38 cellular contexts compared by ENCODE assay signal in genomic region chr10:84921701-84922100, GRCh38.
"Had no signal": no experiment of that assay in that cellular context is flagged by ENCODE, and none has a peak within 500 bp of the region (broad histone marks: within the 10 kb centered on the region; RNA-seq: fewer than 3 reads in every experiment).

No MANE protein-coding gene starts in this region.

- DNase-seq: activated effector memory CD4-positive, alpha-beta T cell treated with anti-CD3 and anti-CD28 coated beads, Interleukin-2, amount 50 U/mL, for 16 hours; activated effector memory CD4-positive, alpha-beta T cell treated with Interleukin-2 at 50 U/mL for 16 hours; activated gamma-delta T cell; activated gamma-delta T cell treated with Interleukin-2 at 50 U/mL for 16 hours; activated naive CD4-positive, alpha-beta T cell; activated naive CD4-positive, alpha-beta T cell treated with anti-CD3 and anti-CD28 coated beads for 36 hours; activated naive CD4-positive, alpha-beta T cell treated with anti-CD3 and anti-CD28 coated beads, Interleukin-2, amount 10 ng/mL, durations not matched to agents 7 days and 5 days; activated naive CD4-positive, alpha-beta T cell treated with anti-CD3 and anti-CD28 coated beads, Interleukin-2, amount 50 U/mL, for 16 hours; activated naive CD4-positive, alpha-beta T cell treated with Interleukin-2 at 50 U/mL for 16 hours; activated naive CD8-positive, alpha-beta T cell treated with anti-CD3 and anti-CD28 coated beads for 36 hours; activated naive CD8-positive, alpha-beta T cell treated with anti-CD3 and anti-CD28 coated beads, Interleukin-2, amount 10 ng/mL, durations not matched to agents 7 days and 5 days; activated naive CD8-positive, alpha-beta T cell treated with anti-CD3 and anti-CD28 coated beads, Interleukin-2, amount 50 U/mL, for 24 hours; activated T-cell treated with anti-CD3 and anti-CD28 coated beads, Interleukin-2, amount 50 U/mL, for 1 hour; activated T-cell treated with anti-CD3 and anti-CD28 coated beads, Interleukin-2, amount 50 U/mL, for 24 hours; activated T-cell treated with anti-CD3 and anti-CD28 coated beads, Interleukin-2, amount 50 U/mL, for 4 hours; activated T-cell treated with anti-CD3 and anti-CD28 coated beads, Interleukin-2, amount 50 U/mL, for 48 hours; activated T-cell treated with anti-CD3 and anti-CD28 coated beads, Interleukin-2, amount 50 U/mL, for 72 hours; adrenal gland; amniotic stem cell; amygdala; anterior cingulate cortex; aorta; body of pancreas; brain microvascular endothelial cell; caudate nucleus; central memory CD4-positive, alpha-beta T cell; cerebellar nuclear complex had no signal

- H3K27me3 ChIP-seq: adrenal gland, ascending aorta, body of pancreas, brain microvascular endothelial cell, breast epithelium, cardiac muscle cell had no signal

- ATAC-seq: activated naive CD4-positive, alpha-beta T cell treated with anti-CD3 and anti-CD28 coated beads, Interleukin-2, amount 50 U/mL, for 72 hours; activated naive CD8-positive, alpha-beta T cell treated with anti-CD3 and anti-CD28 coated beads, Interleukin-2, amount 50 U/mL, for 24 hours; activated T-cell treated with anti-CD3 and anti-CD28 coated beads, Interleukin-2, amount 50 U/mL, for 4 hours; activated T-cell treated with anti-CD3 and anti-CD28 coated beads, Interleukin-2, amount 50 U/mL, for 72 hours; activated T-helper 17 cell treated with anti-CD3 and anti-CD28 coated beads, Interleukin-2, amount 50 U/mL, for 72 hours; body of pancreas had no signal

- H3K4me1 Mint-ChIP-seq: activated naive CD4-positive, alpha-beta T cell treated with anti-CD3 and anti-CD28 coated beads, Interleukin-2, amount 10 ng/mL, durations not matched to agents 7 days and 5 days; activated naive CD4-positive, alpha-beta T cell treated with anti-CD3 and anti-CD28 coated beads, Interleukin-2, amount 50 U/mL, for 24 hours; activated naive CD8-positive, alpha-beta T cell treated with anti-CD3 and anti-CD28 coated beads for 36 hours; activated naive CD8-positive, alpha-beta T cell treated with anti-CD3 and anti-CD28 coated beads, Interleukin-2, amount 10 ng/mL, durations not matched to agents 7 days and 5 days; activated naive CD8-positive, alpha-beta T cell treated with anti-CD3 and anti-CD28 coated beads, Interleukin-2, amount 50 U/mL, for 24 hours; activated T-helper 17 cell treated with anti-CD3 and anti-CD28 coated beads, Interleukin-2, amount 50 U/mL, for 72 hours; brain; central memory CD8-positive, alpha-beta T cell had no signal

- H3K27me3 Mint-ChIP-seq: activated naive CD4-positive, alpha-beta T cell treated with anti-CD3 and anti-CD28 coated beads, Interleukin-2, amount 10 ng/mL, durations not matched to agents 7 days and 5 days; activated naive CD4-positive, alpha-beta T cell treated with anti-CD3 and anti-CD28 coated beads, Interleukin-2, amount 50 U/mL, for 24 hours; activated naive CD8-positive, alpha-beta T cell; activated naive CD8-positive, alpha-beta T cell treated with anti-CD3 and anti-CD28 coated beads for 36 hours; activated naive CD8-positive, alpha-beta T cell treated with anti-CD3 and anti-CD28 coated beads, Interleukin-2, amount 10 ng/mL, durations not matched to agents 7 days and 5 days; activated naive CD8-positive, alpha-beta T cell treated with anti-CD3 and anti-CD28 coated beads, Interleukin-2, amount 50 U/mL, for 24 hours; activated T-cell treated with anti-CD3 and anti-CD28 coated beads, Interleukin-2, amount 50 U/mL, for 24 hours; brain; central memory CD8-positive, alpha-beta T cell had no signal

- H3K4me1 ChIP-seq: adrenal gland, ascending aorta, body of pancreas, breast epithelium had no signal

- H3K4me3 Mint-ChIP-seq: activated naive CD4-positive, alpha-beta T cell treated with anti-CD3 and anti-CD28 coated beads for 36 hours; activated naive CD4-positive, alpha-beta T cell treated with anti-CD3 and anti-CD28 coated beads, Interleukin-2, amount 10 ng/mL, durations not matched to agents 7 days and 5 days; activated naive CD4-positive, alpha-beta T cell treated with anti-CD3 and anti-CD28 coated beads, Interleukin-2, amount 50 U/mL, for 24 hours; activated naive CD8-positive, alpha-beta T cell; activated naive CD8-positive, alpha-beta T cell treated with anti-CD3 and anti-CD28 coated beads for 36 hours; activated naive CD8-positive, alpha-beta T cell treated with anti-CD3 and anti-CD28 coated beads, Interleukin-2, amount 10 ng/mL, durations not matched to agents 7 days and 5 days; activated naive CD8-positive, alpha-beta T cell treated with anti-CD3 and anti-CD28 coated beads, Interleukin-2, amount 50 U/mL, for 24 hours; activated T-cell treated with anti-CD3 and anti-CD28 coated beads, Interleukin-2, amount 50 U/mL, for 24 hours; activated T-cell treated with anti-CD3 and anti-CD28 coated beads, Interleukin-2, amount 50 U/mL, for 4 hours; activated T-cell treated with anti-CD3 and anti-CD28 coated beads, Interleukin-2, amount 50 U/mL, for 72 hours; activated T-helper 1 cell treated with anti-CD3 and anti-CD28 coated beads, Interleukin-12 subunit alpha, Interleukin-12 subunit beta, Interleukin-2, Interleukin-4 antibody, amounts not matched to agents 30 ng/mL and 10 ng/mL and 1 ng/mL, durations not matched to agents 14 hours and 24 hours and 36 hours; activated T-helper 17 cell treated with anti-CD3 and anti-CD28 coated beads, Interleukin-2, amount 50 U/mL, for 72 hours; brain; central memory CD8-positive, alpha-beta T cell had no signal

- H3K9me3 ChIP-seq: adrenal gland, ascending aorta, body of pancreas had no signal

- H3K36me3 ChIP-seq: adrenal gland, ascending aorta, brain microvascular endothelial cell, breast epithelium, cardiac muscle cell had no signal

- H3K27ac ChIP-seq: adrenal gland, ascending aorta, body of pancreas, brain microvascular endothelial cell, breast epithelium, cardiac muscle cell had no signal

- H3K36me3 Mint-ChIP-seq: activated naive CD4-positive, alpha-beta T cell treated with anti-CD3 and anti-CD28 coated beads, Interleukin-2, amount 10 ng/mL, durations not matched to agents 7 days and 5 days; activated naive CD4-positive, alpha-beta T cell treated with anti-CD3 and anti-CD28 coated beads, Interleukin-2, amount 50 U/mL, for 24 hours; activated naive CD4-positive, alpha-beta T cell treated with anti-CD3 and anti-CD28 coated beads, Interleukin-2, amount 50 U/mL, for 72 hours; activated naive CD8-positive, alpha-beta T cell; activated naive CD8-positive, alpha-beta T cell treated with anti-CD3 and anti-CD28 coated beads for 36 hours; activated naive CD8-positive, alpha-beta T cell treated with anti-CD3 and anti-CD28 coated beads, Interleukin-2, amount 10 ng/mL, durations not matched to agents 7 days and 5 days; brain had no signal

- H3K4me3 ChIP-seq: adrenal gland, ascending aorta, body of pancreas, breast epithelium, cardiac muscle cell had no signal

- H3K27ac Mint-ChIP-seq: activated naive CD4-positive, alpha-beta T cell treated with anti-CD3 and anti-CD28 coated beads for 36 hours; activated naive CD4-positive, alpha-beta T cell treated with anti-CD3 and anti-CD28 coated beads, Interleukin-2, amount 10 ng/mL, durations not matched to agents 7 days and 5 days; activated naive CD4-positive, alpha-beta T cell treated with anti-CD3 and anti-CD28 coated beads, Interleukin-2, amount 50 U/mL, for 24 hours; activated naive CD4-positive, alpha-beta T cell treated with anti-CD3 and anti-CD28 coated beads, Interleukin-2, amount 50 U/mL, for 72 hours; activated naive CD8-positive, alpha-beta T cell; activated naive CD8-positive, alpha-beta T cell treated with anti-CD3 and anti-CD28 coated beads for 36 hours; activated naive CD8-positive, alpha-beta T cell treated with anti-CD3 and anti-CD28 coated beads, Interleukin-2, amount 10 ng/mL, durations not matched to agents 7 days and 5 days; activated naive CD8-positive, alpha-beta T cell treated with anti-CD3 and anti-CD28 coated beads, Interleukin-2, amount 50 U/mL, for 24 hours; activated T-cell treated with anti-CD3 and anti-CD28 coated beads, Interleukin-2, amount 50 U/mL, for 24 hours; activated T-cell treated with anti-CD3 and anti-CD28 coated beads, Interleukin-2, amount 50 U/mL, for 72 hours; activated T-helper 1 cell treated with anti-CD3 and anti-CD28 coated beads, Interleukin-12 subunit alpha, Interleukin-12 subunit beta, Interleukin-2, Interleukin-4 antibody, amounts not matched to agents 30 ng/mL and 10 ng/mL and 1 ng/mL, durations not matched to agents 14 hours and 24 hours and 36 hours; activated T-helper 17 cell treated with anti-CD3 and anti-CD28 coated beads, Interleukin-2, amount 50 U/mL, for 72 hours; activated T-helper 2 cell treated with anti-CD3 and anti-CD28 coated beads, Interferon-gamma antibody, Interleukin-2, Interleukin-4, amounts not matched to agents 10 μg/mL and 5 μg/mL and 100 μg/mL, durations not matched to agents 14 hours and 24 hours and 36 hours; brain had no signal

- H3K9me3 Mint-ChIP-seq: activated naive CD8-positive, alpha-beta T cell treated with anti-CD3 and anti-CD28 coated beads, Interleukin-2, amount 50 U/mL, for 24 hours; activated T-helper 1 cell treated with anti-CD3 and anti-CD28 coated beads, Interleukin-12 subunit alpha, Interleukin-12 subunit beta, Interleukin-2, Interleukin-4 antibody, amounts not matched to agents 30 ng/mL and 10 ng/mL and 1 ng/mL, durations not matched to agents 14 hours and 24 hours and 36 hours; activated T-helper 2 cell treated with anti-CD3 and anti-CD28 coated beads, Interferon-gamma antibody, Interleukin-2, Interleukin-4, amounts not matched to agents 10 μg/mL and 5 μg/mL and 100 μg/mL, durations not matched to agents 14 hours and 24 hours and 36 hours; central memory CD8-positive, alpha-beta T cell had no signal
